ENCODE assay signal across 10 cellular contexts in genomic region chr10:8048281-8049008, GRCh38. TPM values are rescaled to one million over a fixed set of nuclear protein-coding genes. Genes with fewer than 3 reads are reported as not detected.
DNase-seq lines count a peak whose midpoint lies in the region; ATAC-seq, FAIRE-seq and TF ChIP-seq lines count a peak whose summit lies in the region.
"Had no signal": no experiment of that assay in that cellular context is flagged by ENCODE, and none has a peak within 500 bp of the region (broad histone marks: within the 10 kb centered on the region; RNA-seq: fewer than 3 reads in every experiment).

No MANE protein-coding gene starts in this region.

- TF ChIP-seq POLR2A in A549 (IDR thresholded peaks at IDR 0.05; ENCODE audit: low read length), result no peak

- intact Hi-C loops in activated T-helper 2 cell treated with anti-CD3 and anti-CD28 coated beads, Interferon-gamma antibody, Interleukin-2, Interleukin-4, amounts not matched to agents 10 μg/mL and 5 μg/mL and 100 μg/mL, durations not matched to agents 14 hours and 24 hours and 36 hours (cut with micrococcal nuclease), result loop anchor here (1.0 to 5.0 kb wide), 7 partner anchors 9 to 1254 kb away; no protein-coding TSS in a partner anchor

- TF ChIP-seq EP300 in A549 (IDR thresholded peaks at IDR 0.05), result no peak

- peak overlapping the region; percentile 98 for H3K4me2 ChIP-seq in A549

- peak overlapping the region in 1 of 2 experiments; percentile 85; a peak in 2 of 6 replicates for H3K27ac ChIP-seq in A549
- H3K27ac ChIP-seq in mesodermal cell (ENCODE audit: low read depth, low read length, severe bottlenecking), result peak overlapping the region; percentile 47

- no peak for TF ChIP-seq RAD21 in A549 (conservative IDR thresholded peaks at IDR 0.05 in 1 of 2, IDR thresholded peaks at IDR 0.05 in 1 of 2)

- H3K4me1 ChIP-seq in A549 (peaks cover 11% of the 10 kb centered on the region; the same call in 2 of the 3 replicates), NT2/D1 (ENCODE audit: insufficient read depth, insufficient read length) (peaks cover 16% of the 10 kb centered on the region), mesodermal cell (ENCODE audit: control insufficient read depth, insufficient read depth, low read length, poor library complexity, severe bottlenecking) (peaks cover 49% of the 10 kb centered on the region)

- peak overlapping the region; percentile 72 for H3K4me3 ChIP-seq in A549
- H3K4me3 ChIP-seq in NT2/D1 (ENCODE audit: insufficient read length, low read depth), result peak overlapping the region; percentile 9
- peak overlapping the region; percentile 84 for H3K4me3 ChIP-seq in mesodermal cell (ENCODE audit: extremely low read depth, insufficient read depth, low read length, poor library complexity, severe bottlenecking)

- peak overlapping the region; percentile 42 for H3K9ac ChIP-seq in NT2/D1 (ENCODE audit: insufficient read length, low read depth)

- peaks cover 67% of the 10 kb centered on the region for H3K36me3 Mint-ChIP-seq in activated T-helper 2 cell treated with anti-CD3 and anti-CD28 coated beads, Interferon-gamma antibody, Interleukin-2, Interleukin-4, amounts not matched to agents 10 μg/mL and 5 μg/mL and 100 μg/mL, durations not matched to agents 14 hours and 24 hours and 36 hours (ENCODE audit: low read depth)

- H3K9me3 ChIP-seq in A549 (no peaks in the 10 kb centered on the region), NT2/D1 (ENCODE audit: insufficient read depth, low read length) (no peaks in the 10 kb centered on the region), mesodermal cell (ENCODE audit: control insufficient read depth, low read length) (no peaks in the 10 kb centered on the region)

- POLR2A ChIA-PET in A549 (lab: Yijun Ruan, JAX), result no interaction called here

- ATAC-seq in A549, result no peak
- no peak for ATAC-seq in HG03457 (IDR thresholded peaks at IDR 0.05; ENCODE audit: unreplicated experiment)

- peaks cover 73% of the 10 kb centered on the region for H3K27me3 ChIP-seq in NT2/D1 (ENCODE audit: insufficient read depth, insufficient read length)

- H3K4me3 Mint-ChIP-seq in activated T-helper 2 cell treated with anti-CD3 and anti-CD28 coated beads, Interferon-gamma antibody, Interleukin-2, Interleukin-4, amounts not matched to agents 10 μg/mL and 5 μg/mL and 100 μg/mL, durations not matched to agents 14 hours and 24 hours and 36 hours (ENCODE audit: low read depth), result peak overlapping the region; percentile 81

- peak overlapping the region; percentile 96 for H3K27ac Mint-ChIP-seq in activated T-helper 2 cell treated with anti-CD3 and anti-CD28 coated beads, Interferon-gamma antibody, Interleukin-2, Interleukin-4, amounts not matched to agents 10 μg/mL and 5 μg/mL and 100 μg/mL, durations not matched to agents 14 hours and 24 hours and 36 hours

- peaks cover 52% of the 10 kb centered on the region for H3K4me1 Mint-ChIP-seq in activated T-helper 2 cell treated with anti-CD3 and anti-CD28 coated beads, Interferon-gamma antibody, Interleukin-2, Interleukin-4, amounts not matched to agents 10 μg/mL and 5 μg/mL and 100 μg/mL, durations not matched to agents 14 hours and 24 hours and 36 hours (ENCODE audit: low read depth)

- FAIRE-seq in A549 (lab: Jason Lieb, UNC), result no peak
- FAIRE-seq: endometrium had no signal

- H3K36me3 ChIP-seq in NT2/D1 (ENCODE audit: insufficient read depth, insufficient read length, low read length) (no peaks in the 10 kb centered on the region), mesodermal cell (ENCODE audit: control insufficient read depth, insufficient read depth, low read length) (no peaks in the 10 kb centered on the region)

- WGBS in A549 (ENCODE audit: missing lambda C conversion rate), result 62% methylated on average over 29 of the region's 29 CpGs
- WGBS in mesodermal cell (ENCODE audit: insufficient coverage in 2 of 2), 2 experiments, result 4% methylated on average over 14 of the region's 29 CpGs

- DNase-seq in A549 (ENCODE audit: low read depth in 1 of 2, low spot score in 1 of 2) (no peak), NT2/D1 (ENCODE audit: low read depth, low spot score) (no peak), DMS153 treated with DMSO at 0.1 percent for 48 hours (lab: John Stamatoyannopoulos, UW; ENCODE audit: unreplicated experiment) (no peak), germinal center (ENCODE audit: low spot score) (no peak), OCI-M1 (lab: John Stamatoyannopoulos, UW) (no peak)
- peak; percentile 77 for DNase-seq in activated T-helper 2 cell treated with anti-CD3 and anti-CD28 coated beads, Interferon-gamma antibody, Interleukin-2, Interleukin-4, amounts not matched to agents 10 μg/mL and 5 μg/mL and 100 μg/mL, durations not matched to agents 14 hours and 24 hours and 36 hours (ENCODE audit: low spot score)

- peaks cover 12% of the 10 kb centered on the region for H3K27me3 Mint-ChIP-seq in activated T-helper 2 cell treated with anti-CD3 and anti-CD28 coated beads, Interferon-gamma antibody, Interleukin-2, Interleukin-4, amounts not matched to agents 10 μg/mL and 5 μg/mL and 100 μg/mL, durations not matched to agents 14 hours and 24 hours and 36 hours (ENCODE audit: low read depth)

- no peaks in the 10 kb centered on the region for H3K9me3 Mint-ChIP-seq in activated T-helper 2 cell treated with anti-CD3 and anti-CD28 coated beads, Interferon-gamma antibody, Interleukin-2, Interleukin-4, amounts not matched to agents 10 μg/mL and 5 μg/mL and 100 μg/mL, durations not matched to agents 14 hours and 24 hours and 36 hours

- no peak for TF ChIP-seq CTCF in A549 (IDR thresholded peaks at IDR 0.05)

- CTCF ChIA-PET in A549 (lab: Yijun Ruan, JAX), result interaction anchor here (1.4 kb wide), 1 partner anchor 523 kb away, joined by 4 read pairs; no protein-coding TSS in a partner anchor

TF ChIP-seq in A549, 52 proteins besides CTCF, POLR2A, EP300 and RAD21:
- TF ChIP-seq ESRRA (IDR thresholded peaks at IDR 0.05; ENCODE audit: borderline replicate concordance, low read length) (no peak), JUN (IDR thresholded peaks at IDR 0.05) (no peak), RARB (CRISPR knock-in tag; IDR thresholded peaks at IDR 0.05) (no peak), BCL3 (IDR thresholded peaks at IDR 0.05) (no peak), SREBF2 (IDR thresholded peaks at IDR 0.05) (no peak), ZFP36 (IDR thresholded peaks at IDR 0.05; ENCODE audit: borderline replicate concordance, partially characterized antibody) (no peak), KDM5A (IDR thresholded peaks at IDR 0.05) (no peak), ATOH8 (CRISPR knock-in tag; IDR thresholded peaks at IDR 0.05; ENCODE audit: low read depth) (no peak), MAX (IDR thresholded peaks at IDR 0.05) (no peak)

RNA-seq across cellular contexts. Expression of gene GATA3, which starts 6.0 kb away (rescaled TPM):
- polyA plus RNA-seq in A549 (2011; rRNA removed) (1.3 and 1.6 TPM in 2 replicates), A549 (2017; fragmentation: RNase III; extraction: RNeasy Plus Mini Kit Qiagen cat#74134 plus additional on column Dnase treatment) (3.5 to 4.7 TPM (median 4.0 TPM) in 3 replicates)
- polyA plus RNA-seq in A549 (2012; cell fraction: cytosol; rRNA removed), result 3.8 and 4.3 TPM in 2 replicates
- 7.2 and 9.1 TPM in 2 replicates for polyA plus RNA-seq in A549 (2012; cell fraction: nucleus; rRNA removed)
- polyA minus RNA-seq in A549 (2011; rRNA and poly(A)+ RNA removed), result 0.58 and 0.79 TPM in 2 replicates
- 281 and 293 TPM in 2 replicates for total RNA-seq in activated T-helper 2 cell treated with anti-CD3 and anti-CD28 coated beads, Interferon-gamma antibody, Interleukin-2, Interleukin-4, amounts not matched to agents 10 μg/mL and 5 μg/mL and 100 μg/mL, durations not matched to agents 14 hours and 24 hours and 36 hours
- polyA plus RNA-seq in mesodermal cell (2013, experiment 1 of 2), result 41.5 TPM
- 28.9 TPM for polyA plus RNA-seq in mesodermal cell (2013, experiment 2 of 2)
- total RNA-seq: OCI-LY7 had no signal

Comparison
In these comparisons a context has a peak if more than half of its experiments do, and no peak if none do; other contexts are left out.
1. H3K4me3 ChIP-seq: peak in every context shown above with its lines; median percentile 84 in mesodermal cell; 72 in A549; 9 in NT2/D1.